Comparison of ENCODE assay signal across 27 cellular contexts in the genomic region with DNA sequence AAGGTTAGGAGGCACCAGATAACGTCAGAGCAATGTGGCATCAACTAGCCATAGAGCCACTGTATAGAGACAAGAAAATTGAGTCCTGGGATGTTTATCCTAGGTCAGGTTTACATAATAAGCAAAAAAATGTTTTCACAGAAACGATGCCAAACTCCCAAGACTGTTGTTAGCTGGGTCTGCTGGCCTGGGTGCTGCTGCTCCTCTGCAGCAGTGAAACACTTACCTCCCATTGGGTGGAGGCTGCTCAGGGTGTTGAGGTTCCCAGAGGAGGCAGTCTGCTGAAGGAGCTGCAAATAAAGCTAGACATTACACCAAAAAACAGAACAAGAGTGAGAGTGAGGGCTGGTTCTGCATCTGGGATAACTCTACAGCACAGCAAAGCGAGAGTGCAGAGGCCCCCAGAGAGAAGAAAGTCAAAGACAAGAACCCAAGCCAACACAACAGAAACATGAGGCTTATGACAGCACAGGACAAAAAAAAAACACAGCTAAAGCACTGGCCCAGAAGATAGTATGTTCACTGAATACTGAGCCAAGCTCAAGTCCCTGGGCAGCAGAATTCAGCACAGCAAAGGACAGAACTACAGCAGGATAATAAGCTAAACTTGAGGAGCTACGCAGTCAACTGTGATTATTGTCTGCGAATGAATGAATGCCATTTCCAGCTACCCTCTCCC. TPM values are rescaled to one million over a fixed set of nuclear protein-coding genes. Genes with fewer than 3 reads are reported as not detected.
DNase-seq lines count a peak whose midpoint lies in the region; ATAC-seq and TF ChIP-seq lines count a peak whose summit lies in the region.
"Had no signal": no experiment of that assay in that cellular context is flagged by ENCODE, and none has a peak within 500 bp of the region (broad histone marks: within the 10 kb centered on the region; RNA-seq: fewer than 3 reads in every experiment).

No MANE protein-coding gene starts in this region.

- no peak for DNase-seq in activated T-cell treated with anti-CD3 and anti-CD28 coated beads, Interleukin-2, amount 50 U/mL, for 72 hours
- DNase-seq in activated T-cell treated with anti-CD3 and anti-CD28 coated beads, Interleukin-2, amount 50 U/mL, for 4 hours: no peak
- no peak for DNase-seq in central memory CD8-positive, alpha-beta T cell (ENCODE audit: low spot score in 2 of 2)
- no peak for DNase-seq in left cardiac atrium
- DNase-seq in aorta: peak in 1 of 2 donors; percentile 23
- DNase-seq in DMS114 treated with DMSO at 0.1 percent for 48 hours (lab: John Stamatoyannopoulos, UW; ENCODE audit: unreplicated experiment): no peak
- no peak for DNase-seq in HFFc6
- DNase-seq: activated CD4-positive, alpha-beta T cell treated with anti-CD3 and anti-CD28 coated beads, Interleukin-2, amount 10 ng/mL, durations not matched to agents 7 days and 5 days; AML-193; CD4-positive, alpha-beta memory T cell; central memory CD4-positive, alpha-beta T cell; mesenchymal stem cell; NCI-H1105; NCI-H1930; NCI-H524; stimulated activated CD4-positive, alpha-beta T cell treated with anti-CD3 and anti-CD28 coated beads, Interleukin-15, amount 100 ng/mL, for 24 hours; stimulated activated naive CD4-positive, alpha-beta T cell treated with Interleukin-2 at 50 U/mL for 16 hours; SW 1271; T1000; uterus; WERI-Rb-1 had no signal

- no peak for TF ChIP-seq CTCF in HFFc6 (IDR thresholded peaks at IDR 0.05)

- 45 to 53% methylated on average over 5 of the region's 5 CpGs for WGBS in aorta, 2 donors

- no peaks in the 10 kb centered on the region for H3K9me3 ChIP-seq in aorta (ENCODE audit: control insufficient read depth, low read length)
- H3K9me3 ChIP-seq: thoracic aorta, uterus had no signal

- H3K36me3 ChIP-seq in aorta (ENCODE audit: control insufficient read depth in 1 of 2, insufficient read depth in 2 of 2, low read length in 1 of 2): peaks cover 4 to 13% of the 10 kb centered on the region in 2 donors
- H3K36me3 ChIP-seq: uterus had no signal

- intact Hi-C loops in left cardiac atrium (cut with DNase I) (no loop called here), aorta (cut with DNase I) (no loop called here)

- H3K27ac Mint-ChIP-seq in activated T-cell treated with anti-CD3 and anti-CD28 coated beads, Interleukin-2, amount 50 U/mL, for 72 hours: peak overlapping the region; percentile 62
- peak overlapping the region; percentile 32 for H3K27ac Mint-ChIP-seq in central memory CD8-positive, alpha-beta T cell (ENCODE audit: low read depth)
- H3K27ac Mint-ChIP-seq in HFFc6: no peak overlapping the region
- H3K27ac Mint-ChIP-seq: activated CD4-positive, alpha-beta T cell treated with anti-CD3 and anti-CD28 coated beads, Interleukin-2, amount 10 ng/mL, durations not matched to agents 7 days and 5 days; activated T-helper 2 cell treated with anti-CD3 and anti-CD28 coated beads, Interferon-gamma antibody, Interleukin-2, Interleukin-4, amounts not matched to agents 10 μg/mL and 5 μg/mL and 100 μg/mL, durations not matched to agents 14 hours and 24 hours and 36 hours had no signal

- H3K4me3 ChIP-seq in aorta (ENCODE audit: low read length in 2 of 2): no peak overlapping the region
- H3K4me3 ChIP-seq: thoracic aorta, uterus had no signal

- H3K27ac ChIP-seq in aorta (ENCODE audit: low read depth in 1 of 2, low read length in 2 of 2): no peak overlapping the region
- H3K27ac ChIP-seq: thoracic aorta, uterus, WERI-Rb-1 had no signal

- no peaks in the 10 kb centered on the region for H3K4me1 ChIP-seq in aorta (ENCODE audit: control insufficient read depth in 1 of 2, insufficient read depth in 2 of 2, low read length in 2 of 2)
- H3K4me1 ChIP-seq: uterus had no signal

- H3K4me1 Mint-ChIP-seq in activated T-cell treated with anti-CD3 and anti-CD28 coated beads, Interleukin-2, amount 50 U/mL, for 72 hours (ENCODE audit: low read depth): peaks cover 22% of the 10 kb centered on the region
- H3K4me1 Mint-ChIP-seq in activated T-cell treated with anti-CD3 and anti-CD28 coated beads, Interleukin-2, amount 50 U/mL, for 4 hours (ENCODE audit: low read depth): peaks cover 7% of the 10 kb centered on the region
- peaks cover 15% of the 10 kb centered on the region for H3K4me1 Mint-ChIP-seq in central memory CD8-positive, alpha-beta T cell
- peaks cover 49% of the 10 kb centered on the region for H3K4me1 Mint-ChIP-seq in HFFc6 (ENCODE audit: low read depth)

- no peak overlapping the region for H3K4me3 Mint-ChIP-seq in activated T-cell treated with anti-CD3 and anti-CD28 coated beads, Interleukin-2, amount 50 U/mL, for 72 hours
- H3K4me3 Mint-ChIP-seq in activated T-cell treated with anti-CD3 and anti-CD28 coated beads, Interleukin-2, amount 50 U/mL, for 4 hours: no peak overlapping the region
- no peak overlapping the region for H3K4me3 Mint-ChIP-seq in central memory CD8-positive, alpha-beta T cell
- H3K4me3 Mint-ChIP-seq in HFFc6: no peak overlapping the region
- H3K4me3 Mint-ChIP-seq: activated CD4-positive, alpha-beta T cell treated with anti-CD3 and anti-CD28 coated beads, Interleukin-2, amount 10 ng/mL, durations not matched to agents 7 days and 5 days; activated naive CD8-positive, alpha-beta T cell; CD4-positive, alpha-beta memory T cell had no signal

- H3K9me3 Mint-ChIP-seq in activated T-cell treated with anti-CD3 and anti-CD28 coated beads, Interleukin-2, amount 50 U/mL, for 72 hours: no peaks in the 10 kb centered on the region
- no peaks in the 10 kb centered on the region for H3K9me3 Mint-ChIP-seq in activated T-cell treated with anti-CD3 and anti-CD28 coated beads, Interleukin-2, amount 50 U/mL, for 4 hours
- no peaks in the 10 kb centered on the region for H3K9me3 Mint-ChIP-seq in central memory CD8-positive, alpha-beta T cell
- H3K9me3 Mint-ChIP-seq in HFFc6: no peaks in the 10 kb centered on the region
- H3K9me3 Mint-ChIP-seq: activated CD4-positive, alpha-beta T cell treated with anti-CD3 and anti-CD28 coated beads, Interleukin-2, amount 10 ng/mL, durations not matched to agents 7 days and 5 days; activated T-helper 2 cell treated with anti-CD3 and anti-CD28 coated beads, Interferon-gamma antibody, Interleukin-2, Interleukin-4, amounts not matched to agents 10 μg/mL and 5 μg/mL and 100 μg/mL, durations not matched to agents 14 hours and 24 hours and 36 hours; CD4-positive, alpha-beta memory T cell had no signal

- no peaks in the 10 kb centered on the region for H3K27me3 ChIP-seq in aorta (ENCODE audit: control insufficient read depth in 1 of 2, insufficient read depth in 2 of 2, low read length in 1 of 2)
- H3K27me3 ChIP-seq: uterus had no signal

- peaks cover 12 to 33% of the 10 kb centered on the region in 2 donors for H3K36me3 Mint-ChIP-seq in activated T-cell treated with anti-CD3 and anti-CD28 coated beads, Interleukin-2, amount 50 U/mL, for 72 hours (ENCODE audit: insufficient read depth in 2 of 2)
- peaks cover 45% of the 10 kb centered on the region for H3K36me3 Mint-ChIP-seq in activated T-cell treated with anti-CD3 and anti-CD28 coated beads, Interleukin-2, amount 50 U/mL, for 4 hours (ENCODE audit: insufficient read depth)
- H3K36me3 Mint-ChIP-seq in central memory CD8-positive, alpha-beta T cell (ENCODE audit: insufficient read depth): peaks cover 77% of the 10 kb centered on the region
- H3K36me3 Mint-ChIP-seq in HFFc6 (ENCODE audit: low read depth): peaks cover 48% of the 10 kb centered on the region

- ATAC-seq in activated T-cell treated with anti-CD3 and anti-CD28 coated beads, Interleukin-2, amount 50 U/mL, for 72 hours (replicated peaks in 1 of 2): no peak
- ATAC-seq in activated T-cell treated with anti-CD3 and anti-CD28 coated beads, Interleukin-2, amount 50 U/mL, for 4 hours: no peak
- ATAC-seq in central memory CD8-positive, alpha-beta T cell (replicated peaks; ENCODE audit: extremely low read depth, poor library complexity, severe bottlenecking): no peak
- peak; percentile 21 to 81 for ATAC-seq in left cardiac atrium
- peak; percentile 53 for ATAC-seq in aorta (ENCODE audit: low FRiP score)
- ATAC-seq in GM19463 (IDR thresholded peaks at IDR 0.05; ENCODE audit: unreplicated experiment): no peak

- H3K27me3 Mint-ChIP-seq in activated T-cell treated with anti-CD3 and anti-CD28 coated beads, Interleukin-2, amount 50 U/mL, for 72 hours (ENCODE audit: low read depth): no peaks in the 10 kb centered on the region
- no peaks in the 10 kb centered on the region for H3K27me3 Mint-ChIP-seq in activated T-cell treated with anti-CD3 and anti-CD28 coated beads, Interleukin-2, amount 50 U/mL, for 4 hours (ENCODE audit: low read depth)
- no peaks in the 10 kb centered on the region for H3K27me3 Mint-ChIP-seq in central memory CD8-positive, alpha-beta T cell
- peaks cover 1% of the 10 kb centered on the region; the same call in 1 of the 2 replicates for H3K27me3 Mint-ChIP-seq in HFFc6 (ENCODE audit: insufficient read depth)
- H3K27me3 Mint-ChIP-seq: activated CD4-positive, alpha-beta T cell treated with anti-CD3 and anti-CD28 coated beads, Interleukin-2, amount 10 ng/mL, durations not matched to agents 7 days and 5 days; activated naive CD8-positive, alpha-beta T cell; CD4-positive, alpha-beta memory T cell had no signal

RNA-seq across cellular contexts. Expression of a gene that starts 29.9 kb away (rescaled TPM):
- total RNA-seq in activated T-cell treated with anti-CD3 and anti-CD28 coated beads, Interleukin-2, amount 50 U/mL, for 72 hours: 1 to 10 TPM in 1 of 2 donors, under 1 TPM in 1; 0.77 to 1.3 TPM
- total RNA-seq in activated T-cell treated with anti-CD3 and anti-CD28 coated beads, Interleukin-2, amount 50 U/mL, for 4 hours: under 1 TPM; 0.46 to 0.53 (median 0.52) TPM
- total RNA-seq in left cardiac atrium (not detected), aorta (under 1 TPM; 0.66 to 0.71 TPM)
- polyA plus RNA-seq in aorta: under 1 TPM in 1 of 2 donors, not detected in 1; 0.46 TPM
- under 1 TPM in 1 of 6 experiments, not detected in 5; 0.22 TPM for total RNA-seq in HFFc6 (2021; fragmentation: NEBNext Ultra II Directional; extraction: Animal tissue kit (Norgen Biotek cat#: 25700))
- total RNA-seq: H4, M059J had no signal
- polyA plus RNA-seq: CD4-positive, alpha-beta memory T cell had no signal

RNA-seq across cellular contexts. Expression of a gene that starts 52.6 kb away (rescaled TPM):
- total RNA-seq in activated T-cell treated with anti-CD3 and anti-CD28 coated beads, Interleukin-2, amount 50 U/mL, for 72 hours: 100 to 1,000 TPM; 121 to 149 TPM
- 100 to 1,000 TPM; 275 to 300 (median 299) TPM for total RNA-seq in activated T-cell treated with anti-CD3 and anti-CD28 coated beads, Interleukin-2, amount 50 U/mL, for 4 hours
- 100 to 1,000 TPM; 133 to 154 TPM for total RNA-seq in left cardiac atrium
- total RNA-seq in aorta: 100 to 1,000 TPM in 1 of 2 donors, 10 to 100 TPM in 1; 84.2 to 117 TPM
- 100 to 1,000 TPM; 181 to 204 TPM for polyA plus RNA-seq in aorta
- 100 to 1,000 TPM; 161 to 238 (median 220) TPM for total RNA-seq in HFFc6 (2021; fragmentation: NEBNext Ultra II Directional; extraction: Animal tissue kit (Norgen Biotek cat#: 25700))

Comparison
In these comparisons a context has a peak if more than half of its experiments do, and no peak if none do; other contexts are left out.
1. ATAC-seq: peak in left cardiac atrium (2 of 2) and aorta (single experiment); none in activated T-cell treated with anti-CD3 and anti-CD28 coated beads, Interleukin-2, amount 50 U/mL, for 72 hours (0 of 2), activated T-cell treated with anti-CD3 and anti-CD28 coated beads, Interleukin-2, amount 50 U/mL, for 4 hours (0 of 2), central memory CD8-positive, alpha-beta T cell (single experiment) and GM19463 (single experiment).